In genomic region chr2:157492189-157492773, GRCh38 we compare ENCODE assay signal across 1 cellular context.
TF ChIP-seq lines count a peak whose summit lies in the region.

No MANE protein-coding gene starts in this region.

TF ChIP-seq in K562, 482 proteins besides CTCF, POLR2A, EP300 and RAD21 (continued from another document and continues in another):
- TF ChIP-seq CTCFL (IDR thresholded peaks at IDR 0.05; ENCODE audit: borderline replicate concordance, insufficient read depth, low read depth, low read length, poor library complexity, severe bottlenecking) (peak; percentile 66), RBM34 (IDR thresholded peaks at IDR 0.05; ENCODE audit: borderline replicate concordance, insufficient read depth, low read length) (no peak), PBX2 (CRISPR knock-in tag; IDR thresholded peaks at IDR 0.05; ENCODE audit: low read depth) (no peak), PBX2 (tag; conservative IDR thresholded peaks at IDR 0.05; ENCODE audit: low read depth) (no peak), CHD4 (IDR thresholded peaks at IDR 0.05; ENCODE audit: insufficient read depth, insufficient replicate concordance, low read depth, low read length, poor library complexity, severe bottlenecking) (no peak), SUPT5H (IDR thresholded peaks at IDR 0.05) (no peak), PHTF2 (CRISPR knock-in tag; IDR thresholded peaks at IDR 0.05) (no peak), ZBTB5 (IDR thresholded peaks at IDR 0.05) (no peak), HNRNPH1 (optimal IDR thresholded peaks at IDR 0.05; ENCODE audit: low read depth, low read length) (no peak), NELFE (IDR thresholded peaks at IDR 0.05; ENCODE audit: insufficient read depth, insufficient read length) (no peak), NFE2 (IDR thresholded peaks at IDR 0.05; ENCODE audit: low read depth) (0 out of 2 replicates have a peak, but pooled peaks have one; percentile 28), ETV5 (CRISPR knock-in tag; IDR thresholded peaks at IDR 0.05; ENCODE audit: low read depth) (no peak), CBX2 (IDR thresholded peaks at IDR 0.05; ENCODE audit: insufficient read depth, low read length, poor library complexity, severe bottlenecking) (no peak), TGIF2 (CRISPR knock-in tag; IDR thresholded peaks at IDR 0.05) (no peak), ILF3 (IDR thresholded peaks at IDR 0.05; ENCODE audit: borderline replicate concordance) (no peak), EP400 (IDR thresholded peaks at IDR 0.05) (no peak), U2AF1 (optimal IDR thresholded peaks at IDR 0.05; ENCODE audit: low read depth, low read length) (no peak), MAZ (CRISPR knock-in tag; conservative IDR thresholded peaks at IDR 0.05 in 1 of 2, IDR thresholded peaks at IDR 0.05 in 1 of 2) (no peak), THRB (CRISPR knock-in tag; conservative IDR thresholded peaks at IDR 0.05) (no peak), E2F6 (IDR thresholded peaks at IDR 0.05; ENCODE audit: borderline replicate concordance in 1 of 2, extremely low read depth in 1 of 2, insufficient read depth in 1 of 2, insufficient read length in 1 of 2, low read depth in 1 of 2, low read length in 1 of 2, poor library complexity in 1 of 2, severe bottlenecking in 1 of 2) (no peak), DLX4 (CRISPR knock-in tag; IDR thresholded peaks at IDR 0.05) (no peak), POU5F1 (IDR thresholded peaks at IDR 0.05; ENCODE audit: borderline replicate concordance, low read depth, low read length, partially characterized antibody) (no peak), ZNF197 (CRISPR knock-in tag; IDR thresholded peaks at IDR 0.05; ENCODE audit: low read depth) (no peak), ZBTB49 (CRISPR knock-in tag; IDR thresholded peaks at IDR 0.05; ENCODE audit: borderline replicate concordance) (no peak), ZBTB40 (IDR thresholded peaks at IDR 0.05) (no peak), ZBTB40 (CRISPR knock-in tag; IDR thresholded peaks at IDR 0.05) (no peak), HEY1 (CRISPR knock-in tag; IDR thresholded peaks at IDR 0.05; ENCODE audit: borderline replicate concordance) (no peak), GATAD2A (IDR thresholded peaks at IDR 0.05) (no peak), DEAF1 (CRISPR knock-in tag; IDR thresholded peaks at IDR 0.05) (peak; percentile 86), ZNF584 (CRISPR knock-in tag; IDR thresholded peaks at IDR 0.05; ENCODE audit: low read depth) (no peak)
